ENCODE assay signal across 8 cellular contexts in genomic region chr11:113773416-113774173, GRCh38. TPM values are rescaled to one million over a fixed set of nuclear protein-coding genes. Genes with fewer than 3 reads are reported as not detected.
A peak's percentile ranks its signal among the peaks of the same experiment; 100 is the strongest.
DNase-seq lines count a peak whose midpoint lies in the region; ATAC-seq and TF ChIP-seq lines count a peak whose summit lies in the region.

Gene ZW10, minus strand, starts transcription at chr11:113773692. Its CDS starts 26 bp downstream, at chr11:113773666.

- H3K27me3 ChIP-seq in fibroblast of lung (ENCODE audit: control insufficient read depth, insufficient read depth, low read length), result no peaks in the 10 kb centered on the region
- H3K27me3 ChIP-seq in naive thymus-derived CD4-positive, alpha-beta T cell (ENCODE audit: control insufficient read depth in 2 of 2, insufficient read depth in 2 of 2, low read length in 2 of 2), result no peaks in the 10 kb centered on the region

- peak; percentile 97 for DNase-seq in ELR (ENCODE audit: low read depth)
- DNase-seq in H4 (ENCODE audit: low spot score), result peak; percentile 95
- DNase-seq in LNCaP clone FGC (ENCODE audit: low read depth), result peak; percentile 98
- peak; percentile 88 for DNase-seq in RWPE1 (ENCODE audit: low spot score)
- peak; percentile 96 to 97 for DNase-seq in fibroblast of lung (ENCODE audit: low read depth in 2 of 2)
- DNase-seq in naive thymus-derived CD4-positive, alpha-beta T cell, result peak; percentile 86 to 92 (median 91)
- DNase-seq in stimulated activated naive B cell treated with anti-CD40 and anti-IgM and Interleukin-4, amounts not matched to agents 10 μg/mL and 1 μg/mL and 100 μg/mL, for 72 hours, result peak; percentile 92

- H3K36me3 Mint-ChIP-seq in activated T-helper 17 cell treated with anti-CD3 and anti-CD28 coated beads, Interleukin-2, amount 50 U/mL, for 72 hours (ENCODE audit: low read depth), result peaks cover 40% of the 10 kb centered on the region
- peaks cover 0 to 8% (median 4%) of the 10 kb centered on the region in 5 donors for H3K36me3 Mint-ChIP-seq in naive thymus-derived CD4-positive, alpha-beta T cell
- peaks cover 3 to 12% of the 10 kb centered on the region in 2 donors for H3K36me3 Mint-ChIP-seq in stimulated activated naive B cell treated with anti-CD40 and anti-IgM and Interleukin-4, amounts not matched to agents 10 μg/mL and 1 μg/mL and 100 μg/mL, for 72 hours

- H3K4me3 Mint-ChIP-seq in activated T-helper 17 cell treated with anti-CD3 and anti-CD28 coated beads, Interleukin-2, amount 50 U/mL, for 72 hours, result peak within 1 kb of the TSS; percentile 99
- peak within 1 kb of the TSS; percentile 92 to 100 (median 98) for H3K4me3 Mint-ChIP-seq in naive thymus-derived CD4-positive, alpha-beta T cell
- H3K4me3 Mint-ChIP-seq in stimulated activated naive B cell treated with anti-CD40 and anti-IgM and Interleukin-4, amounts not matched to agents 10 μg/mL and 1 μg/mL and 100 μg/mL, for 72 hours, result peak within 1 kb of the TSS; percentile 95 to 100

- TF ChIP-seq CTCF in LNCaP clone FGC (IDR thresholded peaks at IDR 0.05; ENCODE audit: control insufficient read depth, extremely low read depth, insufficient read depth), result peak; percentile 66
- peak; percentile 91 for TF ChIP-seq CTCF in RWPE1 (conservative IDR thresholded peaks at IDR 0.05; ENCODE audit: low read depth)
- TF ChIP-seq CTCF in fibroblast of lung (conservative IDR thresholded peaks at IDR 0.05 in 1 of 2, IDR thresholded peaks at IDR 0.05 in 1 of 2; ENCODE audit: low read depth in 1 of 2, low read length in 2 of 2), result peak; percentile 78 to 88

- no peaks in the 10 kb centered on the region for H3K36me3 ChIP-seq in fibroblast of lung (ENCODE audit: control insufficient read depth, insufficient read depth, low read length)
- H3K36me3 ChIP-seq in naive thymus-derived CD4-positive, alpha-beta T cell (ENCODE audit: control insufficient read depth in 2 of 3, insufficient read depth in 3 of 3, low read length in 3 of 3), result peaks cover 0 to 9% (median 0%) of the 10 kb centered on the region in 3 experiments

- H4K20me1 ChIP-seq in fibroblast of lung (ENCODE audit: control insufficient read depth, extremely low read depth, insufficient read depth, low read length), result no peaks in the 10 kb centered on the region

- H3K9me3 ChIP-seq in fibroblast of lung (ENCODE audit: control insufficient read depth, insufficient read depth, low read depth, low read length), result no peaks in the 10 kb centered on the region
- H3K9me3 ChIP-seq in naive thymus-derived CD4-positive, alpha-beta T cell (ENCODE audit: control insufficient read depth in 2 of 3, low read length in 3 of 3), result no peaks in the 10 kb centered on the region

- H3K27ac ChIP-seq in RWPE1 (peak within 1 kb of the TSS; percentile 74), fibroblast of lung (ENCODE audit: insufficient read depth, low read length) (peak within 1 kb of the TSS; percentile 93)
- H3K27ac ChIP-seq in naive thymus-derived CD4-positive, alpha-beta T cell (ENCODE audit: low read depth, low read length), result peak within 1 kb of the TSS; percentile 81

- H3K27ac Mint-ChIP-seq in activated T-helper 17 cell treated with anti-CD3 and anti-CD28 coated beads, Interleukin-2, amount 50 U/mL, for 72 hours, result peak within 1 kb of the TSS; percentile 99
- H3K27ac Mint-ChIP-seq in naive thymus-derived CD4-positive, alpha-beta T cell, result peak within 1 kb of the TSS; percentile 89 to 97 (median 95)
- peak within 1 kb of the TSS; percentile 99 for H3K27ac Mint-ChIP-seq in stimulated activated naive B cell treated with anti-CD40 and anti-IgM and Interleukin-4, amounts not matched to agents 10 μg/mL and 1 μg/mL and 100 μg/mL, for 72 hours

- H3K4me1 ChIP-seq in fibroblast of lung (ENCODE audit: control insufficient read depth, extremely low read depth, insufficient read depth, low read length), result peaks cover 6% of the 10 kb centered on the region
- H3K4me1 ChIP-seq in naive thymus-derived CD4-positive, alpha-beta T cell (ENCODE audit: control insufficient read depth in 2 of 2, insufficient read depth in 2 of 2, low read length in 2 of 2), result peaks cover 0 to 4% of the 10 kb centered on the region in 2 donors

- POLR2A ChIA-PET in RWPE1 (lab: Yijun Ruan, JAX; ENCODE audit: low non-redundant PET), result no interaction called here
- POLR2A ChIA-PET in naive thymus-derived CD4-positive, alpha-beta T cell (lab: Charles Lee), result interaction anchor here (0.6 kb wide), 1 partner anchor 1597 kb away, joined by 3 read pairs; no protein-coding TSS in a partner anchor

- intact Hi-C loops in naive thymus-derived CD4-positive, alpha-beta T cell (cut with micrococcal nuclease), result loop anchor here (1.0 to 10.0 kb wide), 14 partner anchors 23 to 1902 kb away; partner anchors contain the start of genes C11orf71 (in 2 of the 2), PTS (in 2 of the 2), RBM7 (in 2 of the 2) and TTC12 (in 2 of the 2)

- peak within 1 kb of the TSS; percentile 93 for H3K9ac ChIP-seq in fibroblast of lung (ENCODE audit: insufficient read depth, low read length)

- peak; percentile 99 for ATAC-seq in activated T-helper 17 cell treated with anti-CD3 and anti-CD28 coated beads, Interleukin-2, amount 50 U/mL, for 72 hours (replicated peaks)
- peak; percentile 99 for ATAC-seq in naive thymus-derived CD4-positive, alpha-beta T cell
- ATAC-seq in stimulated activated naive B cell treated with anti-CD40 and anti-IgM and Interleukin-4, amounts not matched to agents 10 μg/mL and 1 μg/mL and 100 μg/mL, for 72 hours (replicated peaks), result peak; percentile 99

- peak within 1 kb of the TSS; percentile 90 for H2AFZ ChIP-seq in fibroblast of lung (ENCODE audit: low read length)

- peaks cover 7% of the 10 kb centered on the region for H3K4me1 Mint-ChIP-seq in activated T-helper 17 cell treated with anti-CD3 and anti-CD28 coated beads, Interleukin-2, amount 50 U/mL, for 72 hours
- H3K4me1 Mint-ChIP-seq in naive thymus-derived CD4-positive, alpha-beta T cell, result peaks cover 19 to 39% (median 30%) of the 10 kb centered on the region in 7 donors
- peaks cover 14 to 17% of the 10 kb centered on the region in 2 donors for H3K4me1 Mint-ChIP-seq in stimulated activated naive B cell treated with anti-CD40 and anti-IgM and Interleukin-4, amounts not matched to agents 10 μg/mL and 1 μg/mL and 100 μg/mL, for 72 hours

- H3K4me2 ChIP-seq in fibroblast of lung (ENCODE audit: extremely low read depth, insufficient read depth, low read length), result peak within 1 kb of the TSS; percentile 75

- CTCF ChIA-PET in RWPE1 (lab: Yijun Ruan, JAX), result interaction anchor here (0.7 to 1.6 kb wide), 5 partner anchors 23 to 1683 kb away, joined by 3 read pairs; no protein-coding TSS in a partner anchor
- CTCF ChIA-PET in naive thymus-derived CD4-positive, alpha-beta T cell (lab: Charles Lee), result interaction anchor here (0.5 to 0.8 kb wide), 3 partner anchors 13 to 460 kb away, joined by 3 read pairs; no protein-coding TSS in a partner anchor

- peaks cover 6% of the 10 kb centered on the region for H3K27me3 Mint-ChIP-seq in activated T-helper 17 cell treated with anti-CD3 and anti-CD28 coated beads, Interleukin-2, amount 50 U/mL, for 72 hours
- peaks cover 0 to 10% (median 0%) of the 10 kb centered on the region in 5 donors for H3K27me3 Mint-ChIP-seq in naive thymus-derived CD4-positive, alpha-beta T cell
- H3K27me3 Mint-ChIP-seq in stimulated activated naive B cell treated with anti-CD40 and anti-IgM and Interleukin-4, amounts not matched to agents 10 μg/mL and 1 μg/mL and 100 μg/mL, for 72 hours, result peaks cover 6 to 7% of the 10 kb centered on the region in 2 donors

- H3K9me3 Mint-ChIP-seq in activated T-helper 17 cell treated with anti-CD3 and anti-CD28 coated beads, Interleukin-2, amount 50 U/mL, for 72 hours, result no peaks in the 10 kb centered on the region
- H3K9me3 Mint-ChIP-seq in naive thymus-derived CD4-positive, alpha-beta T cell, result no peaks in the 10 kb centered on the region
- no peaks in the 10 kb centered on the region for H3K9me3 Mint-ChIP-seq in stimulated activated naive B cell treated with anti-CD40 and anti-IgM and Interleukin-4, amounts not matched to agents 10 μg/mL and 1 μg/mL and 100 μg/mL, for 72 hours

- peak within 1 kb of the TSS; percentile 90 for H3K4me3 ChIP-seq in LNCaP clone FGC (ENCODE audit: low read depth, low read length)
- H3K4me3 ChIP-seq in fibroblast of lung (replicated peaks in 1 of 4; ENCODE audit: control extremely low read depth in 1 of 4, insufficient read depth in 1 of 4, low read depth in 3 of 4, low read length in 4 of 4), result peak within 1 kb of the TSS; percentile 95 to 100 (median 99)
- H3K4me3 ChIP-seq in naive thymus-derived CD4-positive, alpha-beta T cell (ENCODE audit: low read length), result peak within 1 kb of the TSS; percentile 86

- peaks cover 22% of the 10 kb centered on the region for H3K79me2 ChIP-seq in fibroblast of lung (ENCODE audit: control insufficient read depth, insufficient read depth, low read length)

RNA-seq across cellular contexts. Expression of gene ZW10, which starts in this region (rescaled TPM):
- total RNA-seq in H4 (2014; rRNA removed; shearing (Covaris generic)), result 31.0 and 35.1 TPM in 2 replicates
- 10 to 100 TPM; 17.0 to 24.8 TPM for total RNA-seq in activated T-helper 17 cell treated with anti-CD3 and anti-CD28 coated beads, Interleukin-2, amount 50 U/mL, for 72 hours
- 13.5 and 15.9 TPM in 2 replicates for total RNA-seq in fibroblast of lung
- polyA plus RNA-seq in fibroblast of lung, result 15.4 and 19.3 TPM in 2 replicates
- polyA plus RNA-seq in fibroblast of lung (2012), result 10.3 and 14.8 TPM in 2 replicates
- polyA minus RNA-seq in fibroblast of lung (ENCODE audit: low replicate concordance), result 5.4 and 5.7 TPM in 2 replicates
- total RNA-seq in naive thymus-derived CD4-positive, alpha-beta T cell, result 10 to 100 TPM in 3 of 5 experiments, 1 to 10 TPM in 2; 5.0 to 19.0 (median 10.2) TPM
- 10 to 100 TPM; 13.8 to 21.2 TPM for polyA plus RNA-seq in naive thymus-derived CD4-positive, alpha-beta T cell

Comparison
In these comparisons a context has a peak if more than half of its experiments do, and no peak if none do; other contexts are left out.
1. Peak in every context shown above with its lines: DNase-seq, ATAC-seq, H3K4me3 ChIP-seq and H3K27ac ChIP-seq.